ENCODE assay signal across 1 cellular context in the genomic region with DNA sequence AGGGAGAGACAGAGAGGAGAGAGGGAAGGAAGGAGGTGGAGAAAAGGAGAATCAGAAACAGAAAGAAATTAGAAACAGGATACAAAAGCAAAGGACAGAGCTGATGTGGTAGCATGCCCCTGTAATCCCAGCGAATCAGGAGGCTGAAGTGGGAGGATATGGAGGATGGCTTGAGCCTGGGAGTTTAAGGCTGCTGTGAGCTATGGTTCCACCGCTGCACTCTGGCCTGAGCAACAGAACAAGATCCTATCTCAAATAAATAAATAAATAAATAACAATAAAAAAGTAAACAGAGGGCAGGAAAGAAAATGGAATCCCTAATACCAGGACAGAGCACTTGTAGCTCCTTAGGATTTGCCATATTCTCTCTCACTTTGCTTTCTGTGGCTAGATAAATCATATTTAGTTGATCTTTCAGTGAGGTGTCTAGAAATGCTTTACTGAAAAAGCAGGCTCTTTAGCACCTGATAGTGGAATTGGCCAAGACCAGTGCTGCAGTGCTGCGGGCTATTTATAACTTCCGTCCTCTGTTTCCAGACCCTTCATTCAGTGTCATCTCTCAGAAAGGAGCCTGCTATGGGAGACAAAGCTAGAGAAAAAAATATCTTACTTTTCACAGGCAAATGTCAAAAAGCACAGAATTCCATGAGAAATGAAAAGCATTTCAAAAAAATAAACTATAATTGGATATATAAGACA.
TF ChIP-seq lines count a peak whose summit lies in the region.

No MANE protein-coding gene starts in this region.

TF ChIP-seq in SK-N-SH, 30 proteins besides CTCF, POLR2A, EP300 and RAD21 (continued from another document):
- TF ChIP-seq, protein P1, sequence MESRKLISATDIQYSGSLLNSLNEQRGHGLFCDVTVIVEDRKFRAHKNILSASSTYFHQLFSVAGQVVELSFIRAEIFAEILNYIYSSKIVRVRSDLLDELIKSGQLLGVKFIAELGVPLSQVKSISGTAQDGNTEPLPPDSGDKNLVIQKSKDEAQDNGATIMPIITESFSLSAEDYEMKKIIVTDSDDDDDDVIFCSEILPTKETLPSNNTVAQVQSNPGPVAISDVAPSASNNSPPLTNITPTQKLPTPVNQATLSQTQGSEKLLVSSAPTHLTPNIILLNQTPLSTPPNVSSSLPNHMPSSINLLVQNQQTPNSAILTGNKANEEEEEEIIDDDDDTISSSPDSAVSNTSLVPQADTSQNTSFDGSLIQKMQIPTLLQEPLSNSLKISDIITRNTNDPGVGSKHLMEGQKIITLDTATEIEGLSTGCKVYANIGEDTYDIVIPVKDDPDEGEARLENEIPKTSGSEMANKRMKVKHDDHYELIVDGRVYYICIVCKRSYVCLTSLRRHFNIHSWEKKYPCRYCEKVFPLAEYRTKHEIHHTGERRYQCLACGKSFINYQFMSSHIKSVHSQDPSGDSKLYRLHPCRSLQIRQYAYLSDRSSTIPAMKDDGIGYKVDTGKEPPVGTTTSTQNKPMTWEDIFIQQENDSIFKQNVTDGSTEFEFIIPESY (IDR thresholded peaks at IDR 0.05; ENCODE audit: borderline replicate concordance, low read depth): no peak
- TF ChIP-seq FOXJ3 (CRISPR knock-in tag; IDR thresholded peaks at IDR 0.05): no peak
- TF ChIP-seq, protein P2, sequence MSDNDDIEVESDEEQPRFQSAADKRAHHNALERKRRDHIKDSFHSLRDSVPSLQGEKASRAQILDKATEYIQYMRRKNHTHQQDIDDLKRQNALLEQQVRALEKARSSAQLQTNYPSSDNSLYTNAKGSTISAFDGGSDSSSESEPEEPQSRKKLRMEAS (IDR thresholded peaks at IDR 0.05; ENCODE audit: low read depth): no peak
- no peak for TF ChIP-seq USF1 (IDR thresholded peaks at IDR 0.05; ENCODE audit: borderline replicate concordance, low read depth)
- TF ChIP-seq TAF1 (IDR thresholded peaks at IDR 0.05; ENCODE audit: borderline replicate concordance, low read depth, low read length): no peak
- TF ChIP-seq JUND (IDR thresholded peaks at IDR 0.05): no peak
- TF ChIP-seq IRF3 (IDR thresholded peaks at IDR 0.05; ENCODE audit: low read depth, low read length): no peak
- TF ChIP-seq ELF1 (IDR thresholded peaks at IDR 0.05): no peak
- TF ChIP-seq NRF1 (IDR thresholded peaks at IDR 0.05; ENCODE audit: low read depth, low read length): no peak
- TF ChIP-seq RCOR1 (IDR thresholded peaks at IDR 0.05; ENCODE audit: low read length): no peak
- TF ChIP-seq, protein P3, sequence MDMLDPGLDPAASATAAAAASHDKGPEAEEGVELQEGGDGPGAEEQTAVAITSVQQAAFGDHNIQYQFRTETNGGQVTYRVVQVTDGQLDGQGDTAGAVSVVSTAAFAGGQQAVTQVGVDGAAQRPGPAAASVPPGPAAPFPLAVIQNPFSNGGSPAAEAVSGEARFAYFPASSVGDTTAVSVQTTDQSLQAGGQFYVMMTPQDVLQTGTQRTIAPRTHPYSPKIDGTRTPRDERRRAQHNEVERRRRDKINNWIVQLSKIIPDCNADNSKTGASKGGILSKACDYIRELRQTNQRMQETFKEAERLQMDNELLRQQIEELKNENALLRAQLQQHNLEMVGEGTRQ (IDR thresholded peaks at IDR 0.05; ENCODE audit: borderline replicate concordance, low read depth, low read length): no peak
- TF ChIP-seq TCF12 (IDR thresholded peaks at IDR 0.05): no peak
- TF ChIP-seq REST (IDR thresholded peaks at IDR 0.05; ENCODE audit: low read depth, low read length): no peak
- TF ChIP-seq PBX3 (IDR thresholded peaks at IDR 0.05): no peak
- no peak for TF ChIP-seq POLR2AphosphoS5 (IDR thresholded peaks at IDR 0.05; ENCODE audit: low read depth, low read length)
- no peak for TF ChIP-seq CHD2 (IDR thresholded peaks at IDR 0.05; ENCODE audit: low read length, partially characterized antibody)
